ENCODE assay signal across 9 cellular contexts in the genomic region with DNA sequence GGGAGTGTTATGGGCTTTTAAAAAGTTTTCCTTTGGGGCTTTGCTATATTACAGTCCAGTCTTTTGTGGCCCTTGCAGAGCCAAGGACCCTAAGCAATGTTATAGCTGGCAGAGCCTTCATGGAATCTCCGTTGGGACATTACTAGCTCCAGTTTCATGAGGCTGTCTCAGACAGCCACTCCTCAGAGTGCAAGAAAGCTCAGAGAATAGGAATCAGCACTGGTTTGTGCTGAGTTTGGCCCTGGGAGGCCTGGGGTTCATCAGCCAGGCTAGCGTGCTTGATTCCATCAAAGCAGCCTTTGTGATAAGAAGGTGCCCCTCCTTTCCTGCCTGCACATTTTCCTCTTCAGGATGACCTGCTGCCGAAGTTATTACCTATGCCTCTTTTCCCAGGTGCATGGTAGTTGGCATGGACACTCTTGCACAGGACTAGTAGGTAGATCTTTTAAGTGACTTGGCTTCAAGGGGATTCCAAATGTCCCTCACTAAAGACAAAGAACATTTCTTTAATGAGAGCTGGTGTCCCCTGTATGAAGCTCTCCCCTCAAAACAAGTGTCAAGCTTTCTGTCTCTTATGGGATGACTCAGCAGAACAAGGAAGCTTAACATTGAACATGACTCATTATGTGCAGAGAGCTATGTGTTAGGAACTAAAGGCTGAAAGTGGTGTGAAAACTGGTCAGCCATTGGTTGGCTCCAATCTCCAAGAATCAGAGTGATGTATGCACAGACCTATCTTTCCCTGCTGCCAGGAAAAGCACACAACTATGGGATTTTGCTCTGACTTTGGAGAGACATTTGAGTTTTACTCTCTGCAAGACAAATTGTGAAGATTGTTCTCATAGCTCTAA.
DNase-seq lines count a peak whose midpoint lies in the region; ATAC-seq and TF ChIP-seq lines count a peak whose summit lies in the region.
"Had no signal": no experiment of that assay in that cellular context is flagged by ENCODE, and none has a peak within 500 bp of the region (broad histone marks: within the 10 kb centered on the region; RNA-seq: fewer than 3 reads in every experiment).

No MANE protein-coding gene starts in this region.

- no peak overlapping the region for H3K4me3 ChIP-seq in PC-9

- no peaks in the 10 kb centered on the region for H3K9me2 ChIP-seq in PC-9 (ENCODE audit: insufficient read depth)

- no peaks in the 10 kb centered on the region for H3F3A ChIP-seq in PC-9 (ENCODE audit: insufficient read depth, low read depth)

- BruUV-seq in PC-9 (replicated peaks; lab: Mats Ljungman, UMichigan), result no TSS peak

- H3K27ac ChIP-seq in PC-9, result peak overlapping the region; percentile 17; the same call in 1 of the 2 replicates

- POLR2A ChIA-PET in PC-9 (lab: Charles Lee; ENCODE audit: unreplicated experiment), result interaction anchor here (0.6 kb wide), 2 partner anchors 124 to 507 kb away, joined by 3 to 4 read pairs; no protein-coding TSS in a partner anchor

- no peaks in the 10 kb centered on the region for H3K36me3 ChIP-seq in PC-9 (ENCODE audit: low read depth)

- intact Hi-C loops in PC-9 (cut with micrococcal nuclease; ENCODE audit: unreplicated experiment), result no loop called here

- H3K9me3 ChIP-seq in PC-9 (ENCODE audit: insufficient read depth, low read depth), result no peaks in the 10 kb centered on the region

- TF ChIP-seq CTCF in PC-9 (conservative IDR thresholded peaks at IDR 0.05), result no peak

- H4K20me1 ChIP-seq in PC-9 (ENCODE audit: insufficient read depth), result no peaks in the 10 kb centered on the region

- H3K4me2 ChIP-seq in PC-9, result 0 out of 2 replicates have a peak overlapping the region, but pooled peaks have one; percentile 14

- CTCF ChIA-PET in PC-9 (lab: Charles Lee), result no interaction called here

- DNase-seq in DMS53 (lab: John Stamatoyannopoulos, UW) (peak; percentile 88), PC-9 (peak; percentile 6 to 61), hepatic stellate cell (ENCODE audit: low spot score) (peak; percentile 28), NCI-H1092 (lab: John Stamatoyannopoulos, UW) (no peak), NCI-H345 (lab: John Stamatoyannopoulos, UW) (no peak), medulla oblongata (ENCODE audit: extremely low spot score) (no peak)
- DNase-seq in activated CD4-positive, alpha-beta T cell treated with anti-CD3 and anti-CD28 coated beads for 4 hours, result no peak
- DNase-seq: naive thymus-derived CD8-positive, alpha-beta T cell had no signal

- H2AFZ ChIP-seq in PC-9, result peak overlapping the region; percentile 36; the same call in 1 of the 2 replicates

- peaks cover 8% of the 10 kb centered on the region for H3K4me1 ChIP-seq in PC-9 (replicated peaks; ENCODE audit: insufficient read depth)

- ATAC-seq in HG02571 (IDR thresholded peaks at IDR 0.05; ENCODE audit: unreplicated experiment), result peak; percentile 54
- ATAC-seq: naive thymus-derived CD8-positive, alpha-beta T cell had no signal

- H3K27me3 ChIP-seq in PC-9 (ENCODE audit: insufficient read depth, low read depth), result no peaks in the 10 kb centered on the region

- no peaks in the 10 kb centered on the region for H3K79me2 ChIP-seq in PC-9 (ENCODE audit: low read depth)

Comparison
In these comparisons a context has a peak if more than half of its experiments do, and no peak if none do; other contexts are left out.
1. DNase-seq: peak in DMS53 (single experiment), PC-9 (2 of 2) and hepatic stellate cell (single experiment); none in activated CD4-positive, alpha-beta T cell treated with anti-CD3 and anti-CD28 coated beads for 4 hours (0 of 2), NCI-H1092 (single experiment), NCI-H345 (single experiment) and medulla oblongata (single experiment).